16 cellular contexts compared by ENCODE assay signal in genomic region chr5:179275381-179275878, GRCh38.
DNase-seq lines count a peak whose midpoint lies in the region; ATAC-seq and TF ChIP-seq lines count a peak whose summit lies in the region.
"Had no signal": no experiment of that assay in that cellular context is flagged by ENCODE, and none has a peak within 500 bp of the region (broad histone marks: within the 10 kb centered on the region; RNA-seq: fewer than 3 reads in every experiment).

No MANE protein-coding gene starts in this region.

- peaks cover 1% of the 10 kb centered on the region for H3K79me1 ChIP-seq in neuronal stem cell (ENCODE audit: low read depth, low read length)

- peak; percentile 27 for ATAC-seq in gastroesophageal sphincter
- ATAC-seq in GM19328 (IDR thresholded peaks at IDR 0.05; ENCODE audit: unreplicated experiment): no peak
- ATAC-seq: activated naive CD8-positive, alpha-beta T cell treated with anti-CD3 and anti-CD28 coated beads, Interleukin-2, amount 50 U/mL, for 24 hours; SK-N-SH treated with all-trans-retinoic acid at 6 μM for 48 hours had no signal

- H3K9me3 ChIP-seq in SJSA1 (replicated peaks) (peaks cover 36% of the 10 kb centered on the region), gastroesophageal sphincter (no peaks in the 10 kb centered on the region), neuronal stem cell (replicated peaks in 1 of 2; ENCODE audit: control insufficient read depth in 2 of 2, insufficient read depth in 1 of 2, low read depth in 1 of 2, low read length in 2 of 2) (peaks cover 0 to 3% of the 10 kb centered on the region in 2 donors), tibial nerve (no peaks in the 10 kb centered on the region)

- no peak overlapping the region for H3K4ac ChIP-seq in neuronal stem cell (ENCODE audit: low read length)

- no peak overlapping the region for H3K4me2 ChIP-seq in neuronal stem cell (ENCODE audit: insufficient read depth, low read length, poor library complexity, severe bottlenecking)

- H3K36me3 ChIP-seq in SJSA1: no peaks in the 10 kb centered on the region
- H3K36me3 ChIP-seq in gastroesophageal sphincter: peaks cover 0 to 4% of the 10 kb centered on the region in 2 donors
- H3K36me3 ChIP-seq in neuronal stem cell (replicated peaks in 1 of 2; ENCODE audit: control insufficient read depth in 2 of 2, insufficient read depth in 2 of 2, low read length in 2 of 2): no peaks in the 10 kb centered on the region
- H3K36me3 ChIP-seq in tibial nerve: no peaks in the 10 kb centered on the region
- H3K36me3 ChIP-seq: WERI-Rb-1 had no signal

- H2AK5ac ChIP-seq in neuronal stem cell (ENCODE audit: low read depth, low read length): peak overlapping the region; percentile 97

- WGBS in gastroesophageal sphincter (ENCODE audit: low coverage in 1 of 2), 2 donors: 60 to 96% methylated on average over 1 to 4 of the region's 15 CpGs
- no CpG with 5 or more reads among the region's 15 CpGs for WGBS in neuronal stem cell (ENCODE audit: extremely low coverage in 2 of 2, insufficient read length in 2 of 2, insufficient replicate concordance in 1 of 2), 2 donors
- WGBS in tibial nerve, 2 donors: 55 to 64% methylated on average over 15 of the region's 15 CpGs

- H3K14ac ChIP-seq in neuronal stem cell (ENCODE audit: low read length): no peak overlapping the region

- H3K27ac ChIP-seq in SJSA1: peak overlapping the region; percentile 70
- peak overlapping the region in 3 of 4 donors; percentile 78 to 81 (median 80) for H3K27ac ChIP-seq in gastroesophageal sphincter
- H3K27ac ChIP-seq in neuronal stem cell (replicated peaks; ENCODE audit: low read length): no peak overlapping the region
- peak overlapping the region; percentile 58 to 90 (median 85) for H3K27ac ChIP-seq in tibial nerve
- H3K27ac ChIP-seq: WERI-Rb-1 had no signal

- H3K4me1 ChIP-seq in SJSA1 (replicated peaks) (peaks cover 15% of the 10 kb centered on the region), gastroesophageal sphincter (peaks cover 0 to 66% (median 32%) of the 10 kb centered on the region in 3 donors), neuronal stem cell (ENCODE audit: control insufficient read depth in 2 of 2, insufficient read depth in 1 of 2, low read depth in 1 of 2, low read length in 2 of 2) (peaks cover 0 to 7% of the 10 kb centered on the region in 2 donors), tibial nerve (peaks cover 0 to 74% (median 40%) of the 10 kb centered on the region in 4 donors)

- DNase-seq in SJSA1 (ENCODE audit: low read depth in 1 of 2, low spot score in 2 of 2): no peak
- DNase-seq in neuronal stem cell (ENCODE audit: low spot score): no peak
- no peak for DNase-seq in tibial nerve (ENCODE audit: low spot score in 2 of 2)
- no peak for DNase-seq in SHP77 treated with DMSO at 0.1 percent for 48 hours (lab: John Stamatoyannopoulos, UW)
- DNase-seq in stimulated activated CD4-positive, alpha-beta T cell treated with anti-CD3 and anti-CD28 coated beads, Interleukin-2, amount 100 ng/mL, for 48 hours: no peak
- no peak for DNase-seq in midbrain (lab: John Stamatoyannopoulos, UW)
- DNase-seq: activated naive CD8-positive, alpha-beta T cell treated with anti-CD3 and anti-CD28 coated beads, Interleukin-2, amount 50 U/mL, for 24 hours; CD4-positive, alpha-beta memory T cell; dorsolateral prefrontal cortex; GF-D8; NCI-H2081; WERI-Rb-1 had no signal

- peak overlapping the region; percentile 8 for H2BK120ac ChIP-seq in neuronal stem cell (ENCODE audit: low read depth, low read length)

- H3K4me3 ChIP-seq in SJSA1 (no peak overlapping the region), gastroesophageal sphincter (no peak overlapping the region), neuronal stem cell (ENCODE audit: low read length in 2 of 2) (no peak overlapping the region), tibial nerve (no peak overlapping the region)
- H3K4me3 ChIP-seq: dorsolateral prefrontal cortex, K562 had no signal

- H4K91ac ChIP-seq in neuronal stem cell (ENCODE audit: low read depth, low read length, poor library complexity): no peak overlapping the region

- TF ChIP-seq POLR2A in gastroesophageal sphincter (IDR thresholded peaks at IDR 0.05) (no peak), tibial nerve (IDR thresholded peaks at IDR 0.05) (no peak)

- H2BK5ac ChIP-seq in neuronal stem cell (ENCODE audit: low read length): peak overlapping the region; percentile 43

- no peak overlapping the region for H4K8ac ChIP-seq in neuronal stem cell (ENCODE audit: low read depth, low read length)

- peak overlapping the region; percentile 94 for H2BK15ac ChIP-seq in neuronal stem cell (ENCODE audit: low read length)

- no peak overlapping the region for H3K9ac ChIP-seq in neuronal stem cell (ENCODE audit: low read depth, low read length, poor library complexity)

- no peak overlapping the region for H2BK12ac ChIP-seq in neuronal stem cell (ENCODE audit: low read length)

- TF ChIP-seq CTCF in gastroesophageal sphincter (IDR thresholded peaks at IDR 0.05) (no peak), tibial nerve (IDR thresholded peaks at IDR 0.05) (no peak)

- H2AFZ ChIP-seq in neuronal stem cell (ENCODE audit: low read length): no peak overlapping the region

- peak overlapping the region; percentile 49 for H3K18ac ChIP-seq in neuronal stem cell (ENCODE audit: low read length)

- TF ChIP-seq EP300 in gastroesophageal sphincter (IDR thresholded peaks at IDR 0.05) (no peak), tibial nerve (IDR thresholded peaks at IDR 0.05) (no peak)

- no peaks in the 10 kb centered on the region for H3K27me3 ChIP-seq in SJSA1 (replicated peaks)
- peaks cover 5% of the 10 kb centered on the region for H3K27me3 ChIP-seq in gastroesophageal sphincter
- no peaks in the 10 kb centered on the region for H3K27me3 ChIP-seq in neuronal stem cell (ENCODE audit: control insufficient read depth in 3 of 3, insufficient read depth in 3 of 3, low read depth in 1 of 3, low read length in 3 of 3)
- no peaks in the 10 kb centered on the region for H3K27me3 ChIP-seq in tibial nerve
- H3K27me3 ChIP-seq: dorsolateral prefrontal cortex had no signal

- no peak overlapping the region for H3K23ac ChIP-seq in neuronal stem cell (ENCODE audit: low read depth, low read length, poor library complexity)
